ENCODE assay signal across 1 cellular context in the genomic region with DNA sequence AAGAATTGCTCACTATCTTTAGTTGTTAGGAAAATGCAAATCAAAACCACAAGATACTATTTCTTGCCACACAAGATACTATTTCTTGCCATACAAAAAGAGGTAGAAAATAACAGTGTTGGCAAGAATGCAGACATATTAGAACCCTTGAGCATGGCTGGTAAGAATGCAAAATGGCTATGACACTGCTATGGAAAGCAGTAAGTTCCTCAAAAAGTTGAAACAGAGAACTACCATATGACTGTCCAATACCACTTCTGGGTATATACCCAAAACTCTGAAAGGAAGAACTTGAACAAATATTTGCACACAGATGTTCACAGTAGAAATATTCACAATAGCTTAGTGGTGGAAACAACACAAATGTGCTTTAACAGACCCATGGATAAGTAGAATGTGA.
TF ChIP-seq lines count a peak whose summit lies in the region.

No MANE protein-coding gene starts in this region.

TF ChIP-seq in GM23338, 12 proteins besides CTCF, POLR2A, EP300 and RAD21 (continued from another document):
- TF ChIP-seq ZNF331 (CRISPR knock-in tag; IDR thresholded peaks at IDR 0.05; ENCODE audit: low read depth) (no peak), EZH2phosphoT487 (IDR thresholded peaks at IDR 0.05; ENCODE audit: unreplicated experiment) (no peak), JUNB (IDR thresholded peaks at IDR 0.05; ENCODE audit: unreplicated experiment) (no peak), STAT1 (IDR thresholded peaks at IDR 0.05; ENCODE audit: unreplicated experiment) (no peak), EZH2 (IDR thresholded peaks at IDR 0.05; ENCODE audit: low read depth, unreplicated experiment) (no peak), ZNF114 (CRISPR knock-in tag; IDR thresholded peaks at IDR 0.05) (no peak), POLR2AphosphoS5 (IDR thresholded peaks at IDR 0.05; ENCODE audit: low read depth) (no peak)
- TF ChIP-seq, protein P1, sequence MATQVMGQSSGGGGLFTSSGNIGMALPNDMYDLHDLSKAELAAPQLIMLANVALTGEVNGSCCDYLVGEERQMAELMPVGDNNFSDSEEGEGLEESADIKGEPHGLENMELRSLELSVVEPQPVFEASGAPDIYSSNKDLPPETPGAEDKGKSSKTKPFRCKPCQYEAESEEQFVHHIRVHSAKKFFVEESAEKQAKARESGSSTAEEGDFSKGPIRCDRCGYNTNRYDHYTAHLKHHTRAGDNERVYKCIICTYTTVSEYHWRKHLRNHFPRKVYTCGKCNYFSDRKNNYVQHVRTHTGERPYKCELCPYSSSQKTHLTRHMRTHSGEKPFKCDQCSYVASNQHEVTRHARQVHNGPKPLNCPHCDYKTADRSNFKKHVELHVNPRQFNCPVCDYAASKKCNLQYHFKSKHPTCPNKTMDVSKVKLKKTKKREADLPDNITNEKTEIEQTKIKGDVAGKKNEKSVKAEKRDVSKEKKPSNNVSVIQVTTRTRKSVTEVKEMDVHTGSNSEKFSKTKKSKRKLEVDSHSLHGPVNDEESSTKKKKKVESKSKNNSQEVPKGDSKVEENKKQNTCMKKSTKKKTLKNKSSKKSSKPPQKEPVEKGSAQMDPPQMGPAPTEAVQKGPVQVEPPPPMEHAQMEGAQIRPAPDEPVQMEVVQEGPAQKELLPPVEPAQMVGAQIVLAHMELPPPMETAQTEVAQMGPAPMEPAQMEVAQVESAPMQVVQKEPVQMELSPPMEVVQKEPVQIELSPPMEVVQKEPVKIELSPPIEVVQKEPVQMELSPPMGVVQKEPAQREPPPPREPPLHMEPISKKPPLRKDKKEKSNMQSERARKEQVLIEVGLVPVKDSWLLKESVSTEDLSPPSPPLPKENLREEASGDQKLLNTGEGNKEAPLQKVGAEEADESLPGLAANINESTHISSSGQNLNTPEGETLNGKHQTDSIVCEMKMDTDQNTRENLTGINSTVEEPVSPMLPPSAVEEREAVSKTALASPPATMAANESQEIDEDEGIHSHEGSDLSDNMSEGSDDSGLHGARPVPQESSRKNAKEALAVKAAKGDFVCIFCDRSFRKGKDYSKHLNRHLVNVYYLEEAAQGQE (IDR thresholded peaks at IDR 0.05; ENCODE audit: unreplicated experiment), result no peak
